Comparison of ENCODE assay signal across 27 cellular contexts in the genomic region with DNA sequence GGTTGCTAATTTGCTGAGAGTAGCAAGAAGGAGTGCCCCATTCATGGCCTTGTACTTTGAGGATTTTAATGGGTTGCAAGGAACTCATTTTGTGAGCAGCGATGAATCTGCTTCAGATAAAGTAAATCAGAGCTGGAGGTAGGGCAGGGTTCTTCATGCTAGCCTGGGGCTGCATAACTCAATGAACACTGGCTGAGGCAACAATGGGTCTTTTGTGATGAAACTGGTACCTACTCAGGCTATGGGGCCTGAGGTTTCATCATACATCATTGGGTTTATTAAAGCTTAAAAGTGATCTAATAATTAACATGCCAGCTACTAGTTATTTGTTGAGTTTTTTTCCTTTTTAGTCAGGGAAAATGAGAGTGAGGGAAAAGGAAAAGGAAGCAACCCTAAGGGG.
"Had no signal": no experiment of that assay in that cellular context is flagged by ENCODE, and none has a peak within 500 bp of the region (broad histone marks: within the 10 kb centered on the region; RNA-seq: fewer than 3 reads in every experiment).

No MANE protein-coding gene starts in this region.

- H3K4me1 Mint-ChIP-seq: activated B cell treated with CpG ODN at 0.5 μM for 24 hours; activated naive CD4-positive, alpha-beta T cell treated with anti-CD3 and anti-CD28 coated beads, Interleukin-2, amount 50 U/mL, for 24 hours; activated naive CD8-positive, alpha-beta T cell treated with anti-CD3 and anti-CD28 coated beads, Interleukin-2, amount 50 U/mL, for 24 hours; naive thymus-derived CD4-positive, alpha-beta T cell had no signal

- FAIRE-seq: colon, endometrium, islet of Langerhans, pancreas had no signal

- H3K4me1 ChIP-seq: pancreas, spleen, testis, transverse colon had no signal

- H3K4me3 ChIP-seq: pancreas, spleen, testis, transverse colon had no signal

- H3K27ac Mint-ChIP-seq: activated B cell treated with CpG ODN at 0.5 μM for 24 hours; activated CD8-positive, alpha-beta T cell treated with anti-CD3 and anti-CD28 coated beads for 36 hours; activated naive CD4-positive, alpha-beta T cell treated with anti-CD3 and anti-CD28 coated beads, Interleukin-2, amount 50 U/mL, for 24 hours; activated naive CD8-positive, alpha-beta T cell treated with anti-CD3 and anti-CD28 coated beads, Interleukin-2, amount 50 U/mL, for 24 hours; activated T-helper 17 cell treated with anti-CD3 and anti-CD28 coated beads, Interleukin-2, amount 50 U/mL, for 72 hours; naive thymus-derived CD4-positive, alpha-beta T cell; T-helper 1 cell treated with Interleukin-12 subunit alpha and Interleukin-12 subunit beta and Interleukin-4 antibody, amounts not matched to agents 30 μg/mL and 1 μg/mL, for 36 hours had no signal

- H3K4me3 Mint-ChIP-seq: activated B cell treated with CpG ODN at 0.5 μM for 24 hours; activated CD8-positive, alpha-beta T cell treated with anti-CD3 and anti-CD28 coated beads for 36 hours; activated naive CD4-positive, alpha-beta T cell treated with anti-CD3 and anti-CD28 coated beads, Interleukin-2, amount 50 U/mL, for 24 hours; activated naive CD8-positive, alpha-beta T cell treated with anti-CD3 and anti-CD28 coated beads, Interleukin-2, amount 50 U/mL, for 24 hours; activated T-cell treated with anti-CD3 and anti-CD28 coated beads, Interleukin-2, amount 50 U/mL, for 4 hours; activated T-helper 17 cell treated with anti-CD3 and anti-CD28 coated beads, Interleukin-2, amount 50 U/mL, for 72 hours; naive thymus-derived CD4-positive, alpha-beta T cell; T-helper 1 cell treated with Interleukin-12 subunit alpha and Interleukin-12 subunit beta and Interleukin-4 antibody, amounts not matched to agents 30 μg/mL and 1 μg/mL, for 36 hours had no signal

- H3K27me3 ChIP-seq: pancreas, testis, transverse colon had no signal

- ATAC-seq: activated CD8-positive, alpha-beta T cell treated with anti-CD3 and anti-CD28 coated beads for 36 hours; activated naive CD8-positive, alpha-beta T cell treated with anti-CD3 and anti-CD28 coated beads, Interleukin-2, amount 50 U/mL, for 24 hours; activated T-cell treated with anti-CD3 and anti-CD28 coated beads, Interleukin-2, amount 50 U/mL, for 4 hours; activated T-helper 17 cell treated with anti-CD3 and anti-CD28 coated beads, Interleukin-2, amount 50 U/mL, for 72 hours; left cardiac atrium; naive thymus-derived CD4-positive, alpha-beta T cell; right cardiac atrium; stimulated activated naive CD8-positive, alpha-beta T cell treated with anti-CD3 and anti-CD28 coated beads, Interleukin-15, Interleukin-2, amounts not matched to agents 100 U/mL and 50 U/mL, for 24 hours had no signal

- H3K9me3 ChIP-seq: pancreas, testis, transverse colon had no signal

- H3K36me3 ChIP-seq: pancreas, spleen, transverse colon had no signal

- H3K27ac ChIP-seq: spleen, testis, transverse colon had no signal

- DNase-seq: activated B cell treated with CpG ODN at 0.5 μM for 24 hours; activated CD4-positive, alpha-beta T cell treated with anti-CD3 and anti-CD28 coated beads, Interleukin-2, amount 50 U/mL, for 1 hour; activated CD8-positive, alpha-beta T cell treated with anti-CD3 and anti-CD28 coated beads for 36 hours; activated gamma-delta T cell treated with Interleukin-2 at 50 U/mL for 16 hours; activated naive CD8-positive, alpha-beta T cell treated with anti-CD3 and anti-CD28 coated beads, Interleukin-2, amount 50 U/mL, for 24 hours; activated T-cell treated with anti-CD3 and anti-CD28 coated beads, Interleukin-2, amount 50 U/mL, for 4 hours; amygdala; effector CD8-positive, alpha-beta T cell; left cardiac atrium; midbrain; naive thymus-derived CD4-positive, alpha-beta T cell; nucleus accumbens; right cardiac atrium; spleen; stimulated activated CD4-positive, alpha-beta T cell treated with anti-CD3 and anti-CD28 coated beads, Interleukin-4, amount 100 ng/mL, for 1 hour; stimulated activated naive CD8-positive, alpha-beta T cell treated with anti-CD3 and anti-CD28 coated beads, Interleukin-15, Interleukin-2, amounts not matched to agents 100 U/mL and 50 U/mL, for 24 hours; SW 1271; T-helper 9 cell; testis; transverse colon had no signal
